In the genomic region with DNA sequence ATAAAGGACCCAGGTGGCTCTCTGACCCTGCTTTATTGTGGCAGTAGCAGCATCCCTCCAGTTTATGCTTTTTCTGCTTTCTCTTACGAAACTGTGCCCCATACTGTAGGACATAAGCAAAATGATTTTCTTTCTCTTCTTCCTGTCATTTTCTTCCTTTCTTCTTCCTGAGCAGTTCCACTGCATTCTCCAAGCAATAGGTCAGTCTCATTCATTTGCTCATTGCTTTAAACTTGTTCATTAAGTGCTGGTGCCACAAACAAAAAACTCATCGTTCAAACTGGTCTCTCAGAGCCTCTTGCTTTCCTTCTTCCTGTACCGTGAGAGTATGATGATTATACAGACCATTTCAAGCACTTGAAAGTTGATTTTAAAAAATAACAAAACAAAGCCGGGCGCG, we compare ENCODE assay signal across 2 cellular contexts.
TF ChIP-seq lines count a peak whose summit lies in the region.

No MANE protein-coding gene starts in this region.

TF ChIP-seq in SK-N-SH, 30 proteins besides CTCF, POLR2A, EP300 and RAD21 (continued from another document):
- TF ChIP-seq, protein P1, sequence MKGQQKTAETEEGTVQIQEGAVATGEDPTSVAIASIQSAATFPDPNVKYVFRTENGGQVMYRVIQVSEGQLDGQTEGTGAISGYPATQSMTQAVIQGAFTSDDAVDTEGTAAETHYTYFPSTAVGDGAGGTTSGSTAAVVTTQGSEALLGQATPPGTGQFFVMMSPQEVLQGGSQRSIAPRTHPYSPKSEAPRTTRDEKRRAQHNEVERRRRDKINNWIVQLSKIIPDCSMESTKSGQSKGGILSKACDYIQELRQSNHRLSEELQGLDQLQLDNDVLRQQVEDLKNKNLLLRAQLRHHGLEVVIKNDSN (IDR thresholded peaks at IDR 0.05; ENCODE audit: borderline replicate concordance, low read depth) = no peak
- TF ChIP-seq, protein P2, sequence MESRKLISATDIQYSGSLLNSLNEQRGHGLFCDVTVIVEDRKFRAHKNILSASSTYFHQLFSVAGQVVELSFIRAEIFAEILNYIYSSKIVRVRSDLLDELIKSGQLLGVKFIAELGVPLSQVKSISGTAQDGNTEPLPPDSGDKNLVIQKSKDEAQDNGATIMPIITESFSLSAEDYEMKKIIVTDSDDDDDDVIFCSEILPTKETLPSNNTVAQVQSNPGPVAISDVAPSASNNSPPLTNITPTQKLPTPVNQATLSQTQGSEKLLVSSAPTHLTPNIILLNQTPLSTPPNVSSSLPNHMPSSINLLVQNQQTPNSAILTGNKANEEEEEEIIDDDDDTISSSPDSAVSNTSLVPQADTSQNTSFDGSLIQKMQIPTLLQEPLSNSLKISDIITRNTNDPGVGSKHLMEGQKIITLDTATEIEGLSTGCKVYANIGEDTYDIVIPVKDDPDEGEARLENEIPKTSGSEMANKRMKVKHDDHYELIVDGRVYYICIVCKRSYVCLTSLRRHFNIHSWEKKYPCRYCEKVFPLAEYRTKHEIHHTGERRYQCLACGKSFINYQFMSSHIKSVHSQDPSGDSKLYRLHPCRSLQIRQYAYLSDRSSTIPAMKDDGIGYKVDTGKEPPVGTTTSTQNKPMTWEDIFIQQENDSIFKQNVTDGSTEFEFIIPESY (IDR thresholded peaks at IDR 0.05; ENCODE audit: borderline replicate concordance, low read depth) = no peak

TF ChIP-seq in SK-N-SH treated with all-trans-retinoic acid at 6 μM for 48 hours, 23 proteins besides CTCF, POLR2A, EP300 and RAD21 (continued from another document):
- TF ChIP-seq, protein P3, sequence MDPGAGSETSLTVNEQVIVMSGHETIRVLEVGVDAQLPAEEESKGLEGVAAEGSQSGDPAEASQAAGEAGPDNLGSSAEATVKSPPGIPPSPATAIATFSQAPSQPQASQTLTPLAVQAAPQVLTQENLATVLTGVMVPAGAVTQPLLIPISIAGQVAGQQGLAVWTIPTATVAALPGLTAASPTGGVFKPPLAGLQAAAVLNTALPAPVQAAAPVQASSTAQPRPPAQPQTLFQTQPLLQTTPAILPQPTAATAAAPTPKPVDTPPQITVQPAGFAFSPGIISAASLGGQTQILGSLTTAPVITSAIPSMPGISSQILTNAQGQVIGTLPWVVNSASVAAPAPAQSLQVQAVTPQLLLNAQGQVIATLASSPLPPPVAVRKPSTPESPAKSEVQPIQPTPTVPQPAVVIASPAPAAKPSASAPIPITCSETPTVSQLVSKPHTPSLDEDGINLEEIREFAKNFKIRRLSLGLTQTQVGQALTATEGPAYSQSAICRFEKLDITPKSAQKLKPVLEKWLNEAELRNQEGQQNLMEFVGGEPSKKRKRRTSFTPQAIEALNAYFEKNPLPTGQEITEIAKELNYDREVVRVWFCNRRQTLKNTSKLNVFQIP (CRISPR knock-in tag; IDR thresholded peaks at IDR 0.05; ENCODE audit: borderline replicate concordance, low read depth) = no peak
TF ChIP-seq in SK-N-SH treated with all-trans-retinoic acid at 6 μM for 48 hours: peak in this region for 0.
